In the genomic region with DNA sequence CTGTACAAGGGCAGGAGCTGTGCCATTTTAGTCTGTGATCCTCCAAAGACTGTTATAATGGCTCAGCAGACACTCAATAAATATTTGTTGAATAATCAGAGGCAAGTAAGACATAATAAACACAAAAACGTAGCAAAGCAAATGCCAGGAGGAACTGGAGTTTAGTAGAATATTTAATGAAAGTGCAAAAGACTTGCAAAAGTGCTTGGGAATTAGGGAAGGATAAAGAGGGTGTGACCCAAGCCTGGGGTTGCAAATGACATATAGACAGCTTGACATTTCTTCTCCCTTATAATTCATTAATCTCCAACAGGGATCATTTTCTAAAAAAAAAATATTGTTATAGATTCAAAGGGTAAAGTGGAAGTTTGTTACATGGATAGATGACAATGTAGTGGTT, we compare ENCODE assay signal across 9 cellular contexts.
"Had no signal": no experiment of that assay in that cellular context is flagged by ENCODE, and none has a peak within 500 bp of the region (broad histone marks: within the 10 kb centered on the region; RNA-seq: fewer than 3 reads in every experiment).

No MANE protein-coding gene starts in this region.

- H3K9me3 Mint-ChIP-seq: GM23338, H9 had no signal

- H3K4me3 ChIP-seq: GM23248, GM23338, HAP-1 had no signal

- ATAC-seq: GM23338, HCT116 had no signal

- H3K9me3 ChIP-seq: HAP-1 had no signal

- DNase-seq: GM23248, GOT3, H7, H9, HCEC 1CT, HFFc6 had no signal

- H3K4me3 Mint-ChIP-seq: GM23338, H9, HFFc6 had no signal

- H3K4me1 ChIP-seq: HAP-1 had no signal

- H3K27ac ChIP-seq: GM23248 had no signal

- H3K27ac Mint-ChIP-seq: GM23338, H9, HFFc6 had no signal

- H3K36me3 ChIP-seq: HAP-1 had no signal
